ENCODE assay signal across 24 cellular contexts in the genomic region with DNA sequence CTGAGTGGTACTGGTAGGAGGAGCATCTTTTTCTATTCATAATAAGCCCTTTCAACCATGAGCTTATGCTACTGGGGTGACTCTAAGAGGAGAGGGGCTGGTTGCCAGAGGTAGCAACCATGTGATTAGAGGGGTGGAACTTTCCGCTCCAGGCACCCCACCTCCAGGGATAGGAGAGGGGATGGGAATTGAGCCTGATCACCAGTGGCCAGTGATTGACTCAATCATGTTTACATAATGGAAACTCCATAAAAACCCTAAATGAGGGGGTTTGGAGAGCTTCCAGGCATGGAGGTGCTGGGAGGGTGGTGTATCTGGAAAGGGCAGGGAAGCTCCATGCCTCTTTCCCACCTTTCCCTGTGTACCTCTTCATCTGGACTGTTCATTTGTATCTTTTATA.
"Had no signal": no experiment of that assay in that cellular context is flagged by ENCODE, and none has a peak within 500 bp of the region (broad histone marks: within the 10 kb centered on the region; RNA-seq: fewer than 3 reads in every experiment).

No MANE protein-coding gene starts in this region.

- H3K36me3 Mint-ChIP-seq: activated CD4-positive, alpha-beta memory T cell treated with anti-CD3 and anti-CD28 coated beads for 36 hours; activated naive CD4-positive, alpha-beta T cell treated with anti-CD3 and anti-CD28 coated beads, Interleukin-2, amount 50 U/mL, for 24 hours; WTC11 had no signal

- DNase-seq: activated CD4-positive, alpha-beta memory T cell treated with anti-CD3 and anti-CD28 coated beads for 36 hours; activated CD4-positive, alpha-beta T cell treated with anti-CD3 and anti-CD28 coated beads, Interleukin-2, amount 10 ng/mL, durations not matched to agents 7 days and 5 days; activated CD4-positive, CD25-positive, alpha-beta regulatory T cell treated with anti-CD3 and anti-CD28 coated beads, Interleukin-2, amount 50 U/mL, for 72 hours; activated naive CD4-positive, alpha-beta T cell; activated T-cell treated with anti-CD3 and anti-CD28 coated beads, Interleukin-2, amount 50 U/mL, for 72 hours; amniotic stem cell; body of pancreas; central memory CD4-positive, alpha-beta T cell; Kasumi-1; KBM-7; NCI-H1092; NCI-H1417; NCI-H1930; NCI-H2171; NCI-H226; NCI-H510A treated with DMSO at 0.1 percent for 48 hours; NCI-H69; PC-3; SHP77 treated with DMSO at 0.1 percent for 48 hours had no signal

- H3K27me3 ChIP-seq: ascending aorta, body of pancreas had no signal

- H3K4me3 Mint-ChIP-seq: activated CD4-positive, alpha-beta memory T cell treated with anti-CD3 and anti-CD28 coated beads for 36 hours; activated CD4-positive, alpha-beta T cell treated with anti-CD3 and anti-CD28 coated beads, Interleukin-2, amount 10 ng/mL, durations not matched to agents 7 days and 5 days; activated naive CD4-positive, alpha-beta T cell treated with anti-CD3 and anti-CD28 coated beads, Interleukin-2, amount 50 U/mL, for 24 hours; activated T-cell treated with anti-CD3 and anti-CD28 coated beads, Interleukin-2, amount 50 U/mL, for 72 hours; T-helper 1 cell treated with Interleukin-12 subunit alpha and Interleukin-12 subunit beta and Interleukin-4 antibody, amounts not matched to agents 30 μg/mL and 1 μg/mL, for 36 hours; WTC11 had no signal

- H3K27ac Mint-ChIP-seq: activated CD4-positive, alpha-beta memory T cell treated with anti-CD3 and anti-CD28 coated beads for 36 hours; activated CD4-positive, alpha-beta T cell treated with anti-CD3 and anti-CD28 coated beads, Interleukin-2, amount 10 ng/mL, durations not matched to agents 7 days and 5 days; activated naive CD4-positive, alpha-beta T cell treated with anti-CD3 and anti-CD28 coated beads, Interleukin-2, amount 50 U/mL, for 24 hours; activated T-cell treated with anti-CD3 and anti-CD28 coated beads, Interleukin-2, amount 50 U/mL, for 72 hours; activated T-helper 2 cell treated with anti-CD3 and anti-CD28 coated beads, Interferon-gamma antibody, Interleukin-2, Interleukin-4, amounts not matched to agents 10 μg/mL and 5 μg/mL and 100 μg/mL, durations not matched to agents 14 hours and 24 hours and 36 hours; T-helper 1 cell treated with Interleukin-12 subunit alpha and Interleukin-12 subunit beta and Interleukin-4 antibody, amounts not matched to agents 30 μg/mL and 1 μg/mL, for 36 hours; WTC11 had no signal

- H3K36me3 ChIP-seq: ascending aorta had no signal

- H3K4me1 Mint-ChIP-seq: activated CD4-positive, alpha-beta T cell treated with anti-CD3 and anti-CD28 coated beads, Interleukin-2, amount 10 ng/mL, durations not matched to agents 7 days and 5 days; activated naive CD4-positive, alpha-beta T cell treated with anti-CD3 and anti-CD28 coated beads, Interleukin-2, amount 50 U/mL, for 24 hours; WTC11 had no signal

- H3K4me3 ChIP-seq: ascending aorta, body of pancreas had no signal

- H3K9me3 ChIP-seq: ascending aorta, body of pancreas had no signal

- H3K27ac ChIP-seq: ascending aorta, body of pancreas had no signal

- H3K9me3 Mint-ChIP-seq: activated CD4-positive, alpha-beta memory T cell treated with anti-CD3 and anti-CD28 coated beads for 36 hours; activated CD4-positive, alpha-beta T cell treated with anti-CD3 and anti-CD28 coated beads, Interleukin-2, amount 10 ng/mL, durations not matched to agents 7 days and 5 days; activated naive CD4-positive, alpha-beta T cell treated with anti-CD3 and anti-CD28 coated beads, Interleukin-2, amount 50 U/mL, for 24 hours; activated T-cell treated with anti-CD3 and anti-CD28 coated beads, Interleukin-2, amount 50 U/mL, for 72 hours; activated T-helper 2 cell treated with anti-CD3 and anti-CD28 coated beads, Interferon-gamma antibody, Interleukin-2, Interleukin-4, amounts not matched to agents 10 μg/mL and 5 μg/mL and 100 μg/mL, durations not matched to agents 14 hours and 24 hours and 36 hours; T-helper 1 cell treated with Interleukin-12 subunit alpha and Interleukin-12 subunit beta and Interleukin-4 antibody, amounts not matched to agents 30 μg/mL and 1 μg/mL, for 36 hours; WTC11 had no signal

- H3K4me1 ChIP-seq: ascending aorta, body of pancreas had no signal

- ATAC-seq: activated T-cell treated with anti-CD3 and anti-CD28 coated beads, Interleukin-2, amount 50 U/mL, for 72 hours; body of pancreas; PC-3; WTC11 had no signal

- H3K27me3 Mint-ChIP-seq: activated naive CD4-positive, alpha-beta T cell treated with anti-CD3 and anti-CD28 coated beads, Interleukin-2, amount 50 U/mL, for 24 hours had no signal
